In the genomic region with DNA sequence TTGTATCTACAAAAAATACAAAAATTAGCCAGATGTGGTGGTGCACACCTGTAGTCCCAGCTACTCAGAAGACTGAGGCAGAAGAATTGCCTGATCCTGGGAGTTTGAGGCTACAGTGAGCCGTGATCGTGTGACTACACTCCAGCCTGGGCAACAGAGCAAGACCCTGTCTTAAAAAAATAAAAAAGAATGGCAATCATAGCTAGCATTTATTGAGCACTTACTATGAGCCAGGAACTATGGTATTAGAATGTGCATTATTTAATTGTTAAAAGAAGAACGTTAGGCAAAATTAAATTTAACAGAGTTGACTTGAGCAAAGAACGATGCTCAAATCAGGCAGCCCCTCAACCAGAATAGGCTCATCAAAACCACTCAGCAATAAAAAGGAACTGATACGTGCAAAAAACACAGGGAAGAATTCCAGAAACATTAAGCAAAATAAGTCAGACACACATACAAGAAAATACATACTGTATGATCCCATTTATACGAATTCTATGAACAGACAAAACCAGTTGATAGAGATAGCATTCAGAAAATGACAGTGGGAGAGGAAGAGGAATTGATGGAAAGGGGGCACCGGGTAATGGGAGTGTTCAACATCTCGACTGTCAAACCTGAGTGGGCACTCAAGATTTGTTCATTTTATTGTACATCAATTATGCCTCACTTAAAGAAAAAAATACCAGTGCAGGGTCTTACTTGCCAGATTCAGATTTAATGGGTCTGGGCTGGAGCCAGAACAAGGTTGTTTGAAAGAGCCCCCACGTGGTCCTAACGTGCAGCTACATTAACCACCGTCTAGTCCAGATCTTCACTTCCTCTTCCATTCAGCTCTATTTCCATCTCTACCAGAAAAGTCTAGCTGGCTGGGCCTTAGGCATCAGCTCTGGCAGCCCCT, we compare ENCODE assay signal across 1 cellular context.
TF ChIP-seq lines count a peak whose summit lies in the region.

No MANE protein-coding gene starts in this region.

TF ChIP-seq in HepG2, 621 proteins besides CTCF, POLR2A, EP300 and RAD21:
- TF ChIP-seq BRD4 (CRISPR knock-in tag; IDR thresholded peaks at IDR 0.05) (no peak), THAP11 (CRISPR knock-in tag; IDR thresholded peaks at IDR 0.05) (0 out of 2 replicates have a peak, but pooled peaks have one; percentile 12), KLF16 (CRISPR knock-in tag; IDR thresholded peaks at IDR 0.05) (0 out of 4 replicates have a peak, but pooled peaks of 1 of the 2 experiments have one; percentile 55), KLF11 (CRISPR knock-in tag; IDR thresholded peaks at IDR 0.05) (0 out of 2 replicates have a peak, but pooled peaks have one; percentile 22), MIXL1 (CRISPR knock-in tag; IDR thresholded peaks at IDR 0.05) (0 out of 2 replicates have a peak, but pooled peaks have one; percentile 30), GABPA (IDR thresholded peaks at IDR 0.05; ENCODE audit: low read depth, low read length) (no peak), GABPA (CRISPR knock-in tag; IDR thresholded peaks at IDR 0.05; ENCODE audit: low read depth) (peak; percentile 5; the same call in 1 of the 2 replicates), ZBTB7B (CRISPR knock-in tag; IDR thresholded peaks at IDR 0.05) (0 out of 2 replicates have a peak, but pooled peaks have one; percentile 35), ZNF430 (CRISPR knock-in tag; IDR thresholded peaks at IDR 0.05) (0 out of 2 replicates have a peak, but pooled peaks have one; percentile 33), SMC3 (IDR thresholded peaks at IDR 0.05; ENCODE audit: low read length) (peak; percentile 68), JARID2 (CRISPR knock-in tag; IDR thresholded peaks at IDR 0.05; ENCODE audit: insufficient replicate concordance) (no peak), STAG1 (CRISPR knock-in tag; IDR thresholded peaks at IDR 0.05) (peak; percentile 58), SAP130 (CRISPR knock-in tag; IDR thresholded peaks at IDR 0.05; ENCODE audit: low read depth) (peak; percentile 27), ZNF605 (CRISPR knock-in tag; IDR thresholded peaks at IDR 0.05) (0 out of 2 replicates have a peak, but pooled peaks have one; percentile 22), ERF (CRISPR knock-in tag; IDR thresholded peaks at IDR 0.05) (0 out of 2 replicates have a peak, but pooled peaks have one; percentile 40), ELF3 (CRISPR knock-in tag; IDR thresholded peaks at IDR 0.05) (peak; percentile 67; the same call in 1 of the 2 replicates)
- TF ChIP-seq, protein P1, sequence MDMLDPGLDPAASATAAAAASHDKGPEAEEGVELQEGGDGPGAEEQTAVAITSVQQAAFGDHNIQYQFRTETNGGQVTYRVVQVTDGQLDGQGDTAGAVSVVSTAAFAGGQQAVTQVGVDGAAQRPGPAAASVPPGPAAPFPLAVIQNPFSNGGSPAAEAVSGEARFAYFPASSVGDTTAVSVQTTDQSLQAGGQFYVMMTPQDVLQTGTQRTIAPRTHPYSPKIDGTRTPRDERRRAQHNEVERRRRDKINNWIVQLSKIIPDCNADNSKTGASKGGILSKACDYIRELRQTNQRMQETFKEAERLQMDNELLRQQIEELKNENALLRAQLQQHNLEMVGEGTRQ (IDR thresholded peaks at IDR 0.05; ENCODE audit: low read depth, low read length) = 0 out of 2 replicates have a peak, but pooled peaks have one; percentile 28
- TF ChIP-seq, protein P1 (CRISPR knock-in tag; IDR thresholded peaks at IDR 0.05; ENCODE audit: borderline replicate concordance) = no peak
- TF ChIP-seq, protein P2, sequence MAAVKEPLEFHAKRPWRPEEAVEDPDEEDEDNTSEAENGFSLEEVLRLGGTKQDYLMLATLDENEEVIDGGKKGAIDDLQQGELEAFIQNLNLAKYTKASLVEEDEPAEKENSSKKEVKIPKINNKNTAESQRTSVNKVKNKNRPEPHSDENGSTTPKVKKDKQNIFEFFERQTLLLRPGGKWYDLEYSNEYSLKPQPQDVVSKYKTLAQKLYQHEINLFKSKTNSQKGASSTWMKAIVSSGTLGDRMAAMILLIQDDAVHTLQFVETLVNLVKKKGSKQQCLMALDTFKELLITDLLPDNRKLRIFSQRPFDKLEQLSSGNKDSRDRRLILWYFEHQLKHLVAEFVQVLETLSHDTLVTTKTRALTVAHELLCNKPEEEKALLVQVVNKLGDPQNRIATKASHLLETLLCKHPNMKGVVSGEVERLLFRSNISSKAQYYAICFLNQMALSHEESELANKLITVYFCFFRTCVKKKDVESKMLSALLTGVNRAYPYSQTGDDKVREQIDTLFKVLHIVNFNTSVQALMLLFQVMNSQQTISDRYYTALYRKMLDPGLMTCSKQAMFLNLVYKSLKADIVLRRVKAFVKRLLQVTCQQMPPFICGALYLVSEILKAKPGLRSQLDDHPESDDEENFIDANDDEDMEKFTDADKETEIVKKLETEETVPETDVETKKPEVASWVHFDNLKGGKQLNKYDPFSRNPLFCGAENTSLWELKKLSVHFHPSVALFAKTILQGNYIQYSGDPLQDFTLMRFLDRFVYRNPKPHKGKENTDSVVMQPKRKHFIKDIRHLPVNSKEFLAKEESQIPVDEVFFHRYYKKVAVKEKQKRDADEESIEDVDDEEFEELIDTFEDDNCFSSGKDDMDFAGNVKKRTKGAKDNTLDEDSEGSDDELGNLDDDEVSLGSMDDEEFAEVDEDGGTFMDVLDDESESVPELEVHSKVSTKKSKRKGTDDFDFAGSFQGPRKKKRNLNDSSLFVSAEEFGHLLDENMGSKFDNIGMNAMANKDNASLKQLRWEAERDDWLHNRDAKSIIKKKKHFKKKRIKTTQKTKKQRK (IDR thresholded peaks at IDR 0.05; ENCODE audit: low read length) = no peak
- TF ChIP-seq, protein P3, sequence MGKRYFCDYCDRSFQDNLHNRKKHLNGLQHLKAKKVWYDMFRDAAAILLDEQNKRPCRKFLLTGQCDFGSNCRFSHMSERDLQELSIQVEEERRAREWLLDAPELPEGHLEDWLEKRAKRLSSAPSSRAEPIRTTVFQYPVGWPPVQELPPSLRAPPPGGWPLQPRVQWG (CRISPR knock-in tag; IDR thresholded peaks at IDR 0.05; ENCODE audit: borderline replicate concordance, low read depth) = no peak
TF ChIP-seq in HepG2: peak in this region for 14.
